Comparison of ENCODE assay signal across 34 cellular contexts in genomic region chr18:76356666-76357065, GRCh38.
"Had no signal": no experiment of that assay in that cellular context is flagged by ENCODE, and none has a peak within 500 bp of the region (broad histone marks: within the 10 kb centered on the region; RNA-seq: fewer than 3 reads in every experiment).

No MANE protein-coding gene starts in this region.

- H3K4me3 Mint-ChIP-seq: activated B cell treated with CpG ODN at 0.5 μM for 24 hours; activated CD8-positive, alpha-beta memory T cell treated with anti-CD3 and anti-CD28 coated beads, Interleukin-2, amount 10 ng/mL, durations not matched to agents 7 days and 5 days; activated CD8-positive, alpha-beta T cell treated with anti-CD3 and anti-CD28 coated beads for 36 hours; activated naive CD4-positive, alpha-beta T cell treated with anti-CD3 and anti-CD28 coated beads, Interleukin-2, amount 10 ng/mL, durations not matched to agents 7 days and 5 days; activated naive CD8-positive, alpha-beta T cell treated with anti-CD3 and anti-CD28 coated beads, Interleukin-2, amount 10 ng/mL, durations not matched to agents 7 days and 5 days; activated T-cell treated with anti-CD3 and anti-CD28 coated beads, Interleukin-2, amount 50 U/mL, for 24 hours; activated T-cell treated with anti-CD3 and anti-CD28 coated beads, Interleukin-2, amount 50 U/mL, for 72 hours; brain; central memory CD8-positive, alpha-beta T cell; dendritic cell treated with granulocyte-macrophage colony-stimulating factor and Interleukin-4, amounts not matched to agents 40 ng/mL and 50 ng/mL, for 4 days; effector memory CD8-positive, alpha-beta T cell; T-helper 17 cell; T-helper 2 cell treated with Interferon-gamma antibody and Interleukin-4, amounts not matched to agents 5 μg/mL and 100 μg/mL, for 36 hours had no signal

- H3K27me3 Mint-ChIP-seq: activated B cell treated with CpG ODN at 0.5 μM for 24 hours; activated CD8-positive, alpha-beta T cell treated with anti-CD3 and anti-CD28 coated beads for 36 hours; activated naive CD8-positive, alpha-beta T cell treated with anti-CD3 and anti-CD28 coated beads, Interleukin-2, amount 10 ng/mL, durations not matched to agents 7 days and 5 days; activated T-cell treated with anti-CD3 and anti-CD28 coated beads, Interleukin-2, amount 50 U/mL, for 24 hours; brain; dendritic cell treated with granulocyte-macrophage colony-stimulating factor and Interleukin-4, amounts not matched to agents 40 ng/mL and 50 ng/mL, for 4 days; T-helper 17 cell had no signal

- H3K4me1 ChIP-seq: ascending aorta, breast epithelium had no signal

- DNase-seq: activated B cell treated with CpG ODN at 0.5 μM for 24 hours; activated CD4-positive, alpha-beta T cell treated with anti-CD3 and anti-CD28 coated beads for 48 hours; activated CD4-positive, alpha-beta T cell treated with anti-CD3 and anti-CD28 coated beads, Interleukin-2, amount 50 U/mL, for 1 hour; activated CD4-positive, alpha-beta T cell treated with anti-CD3 and anti-CD28 coated beads, Interleukin-2, amount 50 U/mL, for 48 hours; activated CD8-positive, alpha-beta memory T cell treated with anti-CD3 and anti-CD28 coated beads, Interleukin-2, amount 10 ng/mL, durations not matched to agents 7 days and 5 days; activated CD8-positive, alpha-beta memory T cell treated with anti-CD3 and anti-CD28 coated beads, Interleukin-2, amount 50 U/mL, for 4 hours; activated CD8-positive, alpha-beta T cell treated with anti-CD3 and anti-CD28 coated beads for 36 hours; activated gamma-delta T cell; activated naive CD4-positive, alpha-beta T cell; activated naive CD4-positive, alpha-beta T cell treated with anti-CD3 and anti-CD28 coated beads, Interleukin-2, amount 10 ng/mL, durations not matched to agents 7 days and 5 days; activated naive CD8-positive, alpha-beta T cell treated with anti-CD3 and anti-CD28 coated beads, Interleukin-2, amount 10 ng/mL, durations not matched to agents 7 days and 5 days; activated T-cell treated with anti-CD3 and anti-CD28 coated beads for 4 hours; activated T-cell treated with anti-CD3 and anti-CD28 coated beads, Interleukin-2, amount 50 U/mL, for 24 hours; activated T-cell treated with anti-CD3 and anti-CD28 coated beads, Interleukin-2, amount 50 U/mL, for 72 hours; dorsolateral prefrontal cortex; effector CD4-positive, alpha-beta T cell; effector memory CD8-positive, alpha-beta T cell; erythroblast; esophagus squamous epithelium; foreskin melanocyte; T-helper 1 cell; T-helper 17 cell; T1000; WERI-Rb-1 had no signal

- H3K27ac ChIP-seq: ascending aorta, breast epithelium, cardiac muscle cell, coronary artery, esophagus squamous epithelium, WERI-Rb-1 had no signal

- ATAC-seq: activated CD4-positive, CD25-positive, alpha-beta regulatory T cell treated with anti-CD3 and anti-CD28 coated beads, Interleukin-2, amount 50 U/mL, for 24 hours; activated CD8-positive, alpha-beta memory T cell treated with anti-CD3 and anti-CD28 coated beads, Interleukin-2, amount 10 ng/mL, durations not matched to agents 7 days and 5 days; activated CD8-positive, alpha-beta T cell treated with anti-CD3 and anti-CD28 coated beads for 36 hours; activated naive CD4-positive, alpha-beta T cell treated with anti-CD3 and anti-CD28 coated beads, Interleukin-2, amount 50 U/mL, for 72 hours; activated T-cell treated with anti-CD3 and anti-CD28 coated beads, Interleukin-2, amount 50 U/mL, for 72 hours; effector memory CD8-positive, alpha-beta T cell; T-helper 17 cell had no signal

- H3K27me3 ChIP-seq: ascending aorta, breast epithelium, cardiac muscle cell, dorsolateral prefrontal cortex, esophagus squamous epithelium had no signal

- H3K27ac Mint-ChIP-seq: activated B cell treated with CpG ODN at 0.5 μM for 24 hours; activated CD8-positive, alpha-beta memory T cell treated with anti-CD3 and anti-CD28 coated beads, Interleukin-2, amount 10 ng/mL, durations not matched to agents 7 days and 5 days; activated CD8-positive, alpha-beta T cell treated with anti-CD3 and anti-CD28 coated beads for 36 hours; activated naive CD4-positive, alpha-beta T cell treated with anti-CD3 and anti-CD28 coated beads, Interleukin-2, amount 10 ng/mL, durations not matched to agents 7 days and 5 days; activated naive CD4-positive, alpha-beta T cell treated with anti-CD3 and anti-CD28 coated beads, Interleukin-2, amount 50 U/mL, for 72 hours; activated naive CD8-positive, alpha-beta T cell treated with anti-CD3 and anti-CD28 coated beads, Interleukin-2, amount 10 ng/mL, durations not matched to agents 7 days and 5 days; activated T-cell treated with anti-CD3 and anti-CD28 coated beads, Interleukin-2, amount 50 U/mL, for 24 hours; activated T-cell treated with anti-CD3 and anti-CD28 coated beads, Interleukin-2, amount 50 U/mL, for 72 hours; dendritic cell treated with granulocyte-macrophage colony-stimulating factor and Interleukin-4, amounts not matched to agents 40 ng/mL and 50 ng/mL, for 4 days; effector memory CD8-positive, alpha-beta T cell; T-helper 17 cell; T-helper 2 cell treated with Interferon-gamma antibody and Interleukin-4, amounts not matched to agents 5 μg/mL and 100 μg/mL, for 36 hours had no signal

- H3K9me3 ChIP-seq: ascending aorta, breast epithelium, esophagus squamous epithelium had no signal

- H3K9me3 Mint-ChIP-seq: activated B cell treated with CpG ODN at 0.5 μM for 24 hours; central memory CD8-positive, alpha-beta T cell; effector memory CD8-positive, alpha-beta T cell had no signal

- H3K4me1 Mint-ChIP-seq: activated B cell treated with CpG ODN at 0.5 μM for 24 hours; activated CD8-positive, alpha-beta memory T cell treated with anti-CD3 and anti-CD28 coated beads, Interleukin-2, amount 10 ng/mL, durations not matched to agents 7 days and 5 days; activated naive CD4-positive, alpha-beta T cell treated with anti-CD3 and anti-CD28 coated beads, Interleukin-2, amount 10 ng/mL, durations not matched to agents 7 days and 5 days; activated naive CD8-positive, alpha-beta T cell treated with anti-CD3 and anti-CD28 coated beads, Interleukin-2, amount 10 ng/mL, durations not matched to agents 7 days and 5 days; brain; central memory CD8-positive, alpha-beta T cell had no signal

- H3K36me3 Mint-ChIP-seq: activated CD8-positive, alpha-beta memory T cell treated with anti-CD3 and anti-CD28 coated beads, Interleukin-2, amount 10 ng/mL, durations not matched to agents 7 days and 5 days; activated naive CD4-positive, alpha-beta T cell treated with anti-CD3 and anti-CD28 coated beads, Interleukin-2, amount 10 ng/mL, durations not matched to agents 7 days and 5 days had no signal

- H3K4me3 ChIP-seq: ascending aorta, breast epithelium, cardiac muscle cell, coronary artery, dorsolateral prefrontal cortex, esophagus squamous epithelium had no signal

- H3K36me3 ChIP-seq: breast epithelium had no signal
